In genomic region chr7:73885975-73886798, GRCh38 we compare ENCODE assay signal across 1 cellular context.
TF ChIP-seq lines count a peak whose summit lies in the region.

No MANE protein-coding gene starts in this region.

TF ChIP-seq in K562, 482 proteins besides CTCF, POLR2A, EP300 and RAD21 (continued from another document and continues in another):
- TF ChIP-seq TEAD4 (IDR thresholded peaks at IDR 0.05; ENCODE audit: low read length) (peak; percentile 100), TEAD4 (CRISPR knock-in tag; IDR thresholded peaks at IDR 0.05; ENCODE audit: borderline replicate concordance) (no peak), HDAC8 (tag; IDR thresholded peaks at IDR 0.05) (0 out of 2 replicates have a peak, but pooled peaks have one; percentile 22), FOXP1 (CRISPR knock-in tag; IDR thresholded peaks at IDR 0.05) (no peak), CTBP1 (IDR thresholded peaks at IDR 0.05; ENCODE audit: borderline replicate concordance) (peak; percentile 93), ETV1 (tag; conservative IDR thresholded peaks at IDR 0.05; ENCODE audit: low read depth) (peak; percentile 99), CBFB (CRISPR knock-in tag; IDR thresholded peaks at IDR 0.05) (peak; percentile 99), ZNF347 (CRISPR knock-in tag; IDR thresholded peaks at IDR 0.05; ENCODE audit: low read depth) (no peak), BACH1 (tag; IDR thresholded peaks at IDR 0.05) (peak; percentile 80; the same call in 1 of the 2 replicates), RBFOX2 (IDR thresholded peaks at IDR 0.05; ENCODE audit: low read depth, low read length) (peak; percentile 55), LCOR (CRISPR knock-in tag; IDR thresholded peaks at IDR 0.05) (peak; percentile 85; the same call in 1 of the 2 replicates), HES1 (IDR thresholded peaks at IDR 0.05; ENCODE audit: low read depth) (peak; percentile 100), FOXK2 (conservative IDR thresholded peaks at IDR 0.05 in 1 of 2, IDR thresholded peaks at IDR 0.05 in 1 of 2; ENCODE audit: low read depth in 2 of 2) (peak; percentile 64 to 70), RCOR1 (IDR thresholded peaks at IDR 0.05; ENCODE audit: borderline replicate concordance in 1 of 2, low read depth in 2 of 2, low read length in 2 of 2) (peak; percentile 99), FOXO4 (CRISPR knock-in tag; IDR thresholded peaks at IDR 0.05) (0 out of 2 replicates have a peak, but pooled peaks have one; percentile 37), ZNF274 (IDR thresholded peaks at IDR 0.05; ENCODE audit: borderline replicate concordance, low read depth, low read length) (peak; percentile 88; the same call in 1 of the 2 replicates), ZNF644 (tag; IDR thresholded peaks at IDR 0.05; ENCODE audit: low read depth) (peak; percentile 97), KDM1A (IDR thresholded peaks at IDR 0.05) (peak; percentile 100), ARID4B (CRISPR knock-in tag; IDR thresholded peaks at IDR 0.05) (no peak), CC2D1A (IDR thresholded peaks at IDR 0.05) (peak; percentile 100), ZNF408 (CRISPR knock-in tag; IDR thresholded peaks at IDR 0.05; ENCODE audit: low read depth) (no peak), ZBTB34 (CRISPR knock-in tag; IDR thresholded peaks at IDR 0.05) (peak; percentile 78; the same call in 1 of the 2 replicates), PRDM10 (IDR thresholded peaks at IDR 0.05; ENCODE audit: partially characterized antibody) (peak; percentile 61), ZKSCAN8 (CRISPR knock-in tag; IDR thresholded peaks at IDR 0.05) (peak; percentile 89), ZNF766 (CRISPR knock-in tag; conservative IDR thresholded peaks at IDR 0.05) (peak; percentile 96), TCFL5 (CRISPR knock-in tag; conservative IDR thresholded peaks at IDR 0.05) (peak; percentile 88), GATAD2A (IDR thresholded peaks at IDR 0.05) (peak; percentile 83), ZNF175 (CRISPR knock-in tag; IDR thresholded peaks at IDR 0.05; ENCODE audit: low read depth) (peak; percentile 99), TCF7 (IDR thresholded peaks at IDR 0.05; ENCODE audit: borderline replicate concordance) (peak; percentile 78; the same call in 1 of the 2 replicates), NFATC3 (IDR thresholded peaks at IDR 0.05) (peak; percentile 97), IFI16 (CRISPR knock-in tag; IDR thresholded peaks at IDR 0.05) (0 out of 2 replicates have a peak, but pooled peaks have one; percentile 15), ZBTB17 (CRISPR knock-in tag; IDR thresholded peaks at IDR 0.05) (peak; percentile 91), ZNF584 (CRISPR knock-in tag; IDR thresholded peaks at IDR 0.05; ENCODE audit: low read depth) (peak; percentile 97), PHTF2 (CRISPR knock-in tag; IDR thresholded peaks at IDR 0.05) (peak; percentile 88; the same call in 1 of the 2 replicates)
- TF ChIP-seq, protein P1, sequence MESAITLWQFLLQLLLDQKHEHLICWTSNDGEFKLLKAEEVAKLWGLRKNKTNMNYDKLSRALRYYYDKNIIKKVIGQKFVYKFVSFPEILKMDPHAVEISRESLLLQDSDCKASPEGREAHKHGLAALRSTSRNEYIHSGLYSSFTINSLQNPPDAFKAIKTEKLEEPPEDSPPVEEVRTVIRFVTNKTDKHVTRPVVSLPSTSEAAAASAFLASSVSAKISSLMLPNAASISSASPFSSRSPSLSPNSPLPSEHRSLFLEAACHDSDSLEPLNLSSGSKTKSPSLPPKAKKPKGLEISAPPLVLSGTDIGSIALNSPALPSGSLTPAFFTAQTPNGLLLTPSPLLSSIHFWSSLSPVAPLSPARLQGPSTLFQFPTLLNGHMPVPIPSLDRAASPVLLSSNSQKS (CRISPR knock-in tag; IDR thresholded peaks at IDR 0.05) = peak; percentile 84; the same call in 1 of the 2 replicates
- TF ChIP-seq, protein P2, sequence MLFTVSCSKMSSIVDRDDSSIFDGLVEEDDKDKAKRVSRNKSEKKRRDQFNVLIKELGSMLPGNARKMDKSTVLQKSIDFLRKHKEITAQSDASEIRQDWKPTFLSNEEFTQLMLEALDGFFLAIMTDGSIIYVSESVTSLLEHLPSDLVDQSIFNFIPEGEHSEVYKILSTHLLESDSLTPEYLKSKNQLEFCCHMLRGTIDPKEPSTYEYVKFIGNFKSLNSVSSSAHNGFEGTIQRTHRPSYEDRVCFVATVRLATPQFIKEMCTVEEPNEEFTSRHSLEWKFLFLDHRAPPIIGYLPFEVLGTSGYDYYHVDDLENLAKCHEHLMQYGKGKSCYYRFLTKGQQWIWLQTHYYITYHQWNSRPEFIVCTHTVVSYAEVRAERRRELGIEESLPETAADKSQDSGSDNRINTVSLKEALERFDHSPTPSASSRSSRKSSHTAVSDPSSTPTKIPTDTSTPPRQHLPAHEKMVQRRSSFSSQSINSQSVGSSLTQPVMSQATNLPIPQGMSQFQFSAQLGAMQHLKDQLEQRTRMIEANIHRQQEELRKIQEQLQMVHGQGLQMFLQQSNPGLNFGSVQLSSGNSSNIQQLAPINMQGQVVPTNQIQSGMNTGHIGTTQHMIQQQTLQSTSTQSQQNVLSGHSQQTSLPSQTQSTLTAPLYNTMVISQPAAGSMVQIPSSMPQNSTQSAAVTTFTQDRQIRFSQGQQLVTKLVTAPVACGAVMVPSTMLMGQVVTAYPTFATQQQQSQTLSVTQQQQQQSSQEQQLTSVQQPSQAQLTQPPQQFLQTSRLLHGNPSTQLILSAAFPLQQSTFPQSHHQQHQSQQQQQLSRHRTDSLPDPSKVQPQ (CRISPR knock-in tag; IDR thresholded peaks at IDR 0.05; ENCODE audit: borderline replicate concordance) = peak; percentile 93
- TF ChIP-seq, protein P3, sequence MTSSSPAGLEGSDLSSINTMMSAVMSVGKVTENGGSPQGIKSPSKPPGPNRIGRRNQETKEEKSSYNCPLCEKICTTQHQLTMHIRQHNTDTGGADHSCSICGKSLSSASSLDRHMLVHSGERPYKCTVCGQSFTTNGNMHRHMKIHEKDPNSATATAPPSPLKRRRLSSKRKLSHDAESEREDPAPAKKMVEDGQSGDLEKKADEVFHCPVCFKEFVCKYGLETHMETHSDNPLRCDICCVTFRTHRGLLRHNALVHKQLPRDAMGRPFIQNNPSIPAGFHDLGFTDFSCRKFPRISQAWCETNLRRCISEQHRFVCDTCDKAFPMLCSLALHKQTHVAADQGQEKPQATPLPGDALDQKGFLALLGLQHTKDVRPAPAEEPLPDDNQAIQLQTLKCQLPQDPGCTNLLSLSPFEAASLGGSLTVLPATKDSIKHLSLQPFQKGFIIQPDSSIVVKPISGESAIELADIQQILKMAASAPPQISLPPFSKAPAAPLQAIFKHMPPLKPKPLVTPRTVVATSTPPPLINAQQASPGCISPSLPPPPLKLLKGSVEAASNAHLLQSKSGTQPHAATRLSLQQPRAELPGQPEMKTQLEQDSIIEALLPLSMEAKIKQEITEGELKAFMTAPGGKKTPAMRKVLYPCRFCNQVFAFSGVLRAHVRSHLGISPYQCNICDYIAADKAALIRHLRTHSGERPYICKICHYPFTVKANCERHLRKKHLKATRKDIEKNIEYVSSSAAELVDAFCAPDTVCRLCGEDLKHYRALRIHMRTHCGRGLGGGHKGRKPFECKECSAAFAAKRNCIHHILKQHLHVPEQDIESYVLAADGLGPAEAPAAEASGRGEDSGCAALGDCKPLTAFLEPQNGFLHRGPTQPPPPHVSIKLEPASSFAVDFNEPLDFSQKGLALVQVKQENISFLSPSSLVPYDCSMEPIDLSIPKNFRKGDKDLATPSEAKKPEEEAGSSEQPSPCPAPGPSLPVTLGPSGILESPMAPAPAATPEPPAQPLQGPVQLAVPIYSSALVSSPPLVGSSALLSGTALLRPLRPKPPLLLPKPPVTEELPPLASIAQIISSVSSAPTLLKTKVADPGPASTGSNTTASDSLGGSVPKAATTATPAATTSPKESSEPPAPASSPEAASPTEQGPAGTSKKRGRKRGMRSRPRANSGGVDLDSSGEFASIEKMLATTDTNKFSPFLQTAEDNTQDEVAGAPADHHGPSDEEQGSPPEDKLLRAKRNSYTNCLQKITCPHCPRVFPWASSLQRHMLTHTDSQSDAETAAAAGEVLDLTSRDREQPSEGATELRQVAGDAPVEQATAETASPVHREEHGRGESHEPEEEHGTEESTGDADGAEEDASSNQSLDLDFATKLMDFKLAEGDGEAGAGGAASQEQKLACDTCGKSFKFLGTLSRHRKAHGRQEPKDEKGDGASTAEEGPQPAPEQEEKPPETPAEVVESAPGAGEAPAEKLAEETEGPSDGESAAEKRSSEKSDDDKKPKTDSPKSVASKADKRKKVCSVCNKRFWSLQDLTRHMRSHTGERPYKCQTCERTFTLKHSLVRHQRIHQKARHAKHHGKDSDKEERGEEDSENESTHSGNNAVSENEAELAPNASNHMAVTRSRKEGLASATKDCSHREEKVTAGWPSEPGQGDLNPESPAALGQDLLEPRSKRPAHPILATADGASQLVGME (CRISPR knock-in tag; IDR thresholded peaks at IDR 0.05) = 0 out of 2 replicates have a peak, but pooled peaks have one; percentile 40
